In the genomic region with DNA sequence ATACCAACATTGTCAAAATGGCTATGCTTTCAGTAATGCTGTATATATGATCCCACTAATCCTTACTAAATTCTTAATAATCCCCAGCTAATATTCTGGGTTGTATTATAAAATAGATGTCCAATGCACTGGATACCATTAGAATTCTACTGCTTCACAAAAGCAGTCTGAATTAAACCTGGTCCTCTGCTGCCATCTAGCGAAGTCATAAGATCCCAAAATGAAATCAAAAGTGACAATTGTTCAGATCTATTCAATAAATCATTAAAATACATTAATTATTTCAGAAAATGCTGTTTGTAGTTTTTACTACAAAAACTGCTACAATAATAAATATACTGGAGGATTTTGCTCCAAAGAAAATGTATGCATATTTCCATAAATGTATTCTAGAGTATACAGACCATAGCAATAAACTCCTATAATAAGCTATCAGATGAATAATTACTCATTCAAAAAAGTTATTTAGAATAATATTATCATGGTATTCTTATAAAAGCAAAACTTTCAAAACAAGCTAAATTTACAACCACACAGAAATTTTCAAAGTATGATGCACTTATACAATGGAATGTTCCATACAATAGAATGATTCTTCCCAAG, we compare ENCODE assay signal across 8 cellular contexts.
DNase-seq lines count a peak whose midpoint lies in the region; ATAC-seq and TF ChIP-seq lines count a peak whose summit lies in the region.

No MANE protein-coding gene starts in this region.

- TF ChIP-seq CTCF in GM23338 (conservative IDR thresholded peaks at IDR 0.05; ENCODE audit: low read depth in 2 of 2) (peak; percentile 69 to 77), left ventricle myocardium inferior (IDR thresholded peaks at IDR 0.05; ENCODE audit: borderline replicate concordance) (peak; percentile 75), smooth muscle cell (IDR thresholded peaks at IDR 0.05; ENCODE audit: borderline replicate concordance, insufficient read depth, poor library complexity, severe bottlenecking) (peak; percentile 77)

- no peaks in the 10 kb centered on the region for H3K36me3 Mint-ChIP-seq in GM23338 (ENCODE audit: low read depth)
- H3K36me3 Mint-ChIP-seq in activated T-helper 1 cell treated with anti-CD3 and anti-CD28 coated beads, Interleukin-12 subunit alpha, Interleukin-12 subunit beta, Interleukin-2, Interleukin-4 antibody, amounts not matched to agents 30 ng/mL and 10 ng/mL and 1 ng/mL, durations not matched to agents 14 hours and 24 hours and 36 hours (ENCODE audit: low read depth): peaks cover 10% of the 10 kb centered on the region

- H3K27ac ChIP-seq in GM23338 (ENCODE audit: low read depth): no peak overlapping the region
- H3K27ac ChIP-seq in left ventricle myocardium inferior (replicated peaks): no peak overlapping the region
- H3K27ac ChIP-seq in smooth muscle cell (ENCODE audit: low read depth): no peak overlapping the region

- H3K36me3 ChIP-seq in GM23338 (ENCODE audit: insufficient read depth): no peaks in the 10 kb centered on the region
- no peaks in the 10 kb centered on the region for H3K36me3 ChIP-seq in left ventricle myocardium inferior
- no peaks in the 10 kb centered on the region for H3K36me3 ChIP-seq in smooth muscle cell (ENCODE audit: low read depth)

- no peaks in the 10 kb centered on the region for H3K9me3 ChIP-seq in left ventricle myocardium inferior (replicated peaks)
- no peaks in the 10 kb centered on the region for H3K9me3 ChIP-seq in smooth muscle cell (replicated peaks; ENCODE audit: low read depth)

- H3K27ac Mint-ChIP-seq in GM23338: no peak overlapping the region
- H3K27ac Mint-ChIP-seq in activated T-helper 1 cell treated with anti-CD3 and anti-CD28 coated beads, Interleukin-12 subunit alpha, Interleukin-12 subunit beta, Interleukin-2, Interleukin-4 antibody, amounts not matched to agents 30 ng/mL and 10 ng/mL and 1 ng/mL, durations not matched to agents 14 hours and 24 hours and 36 hours: no peak overlapping the region

- no peak overlapping the region for H3K4me3 ChIP-seq in GM23338
- no peak overlapping the region for H3K4me3 ChIP-seq in left ventricle myocardium inferior
- H3K4me3 ChIP-seq in smooth muscle cell: no peak overlapping the region

- H3K27me3 ChIP-seq in GM23338 (ENCODE audit: insufficient read depth): no peaks in the 10 kb centered on the region
- no peaks in the 10 kb centered on the region for H3K27me3 ChIP-seq in left ventricle myocardium inferior (ENCODE audit: low read depth)
- H3K27me3 ChIP-seq in smooth muscle cell (ENCODE audit: low read depth): no peaks in the 10 kb centered on the region

- intact Hi-C loops in activated T-helper 1 cell treated with anti-CD3 and anti-CD28 coated beads, Interleukin-12 subunit alpha, Interleukin-12 subunit beta, Interleukin-2, Interleukin-4 antibody, amounts not matched to agents 30 ng/mL and 10 ng/mL and 1 ng/mL, durations not matched to agents 14 hours and 24 hours and 36 hours (cut with micrococcal nuclease): loop anchor here (1.0 to 5.0 kb wide), 5 partner anchors 90 to 1804 kb away; no protein-coding TSS in a partner anchor
- intact Hi-C loops in left ventricle myocardium inferior (cut with micrococcal nuclease): loop anchor here (5.0 kb wide), 1 partner anchor 944 kb away; no protein-coding TSS in a partner anchor

- H3K9me2 ChIP-seq in GM23338 (ENCODE audit: insufficient read depth): no peaks in the 10 kb centered on the region

- WGBS in smooth muscle cell (ENCODE audit: low lambda C conversion rate): 0% methylated on average over 1 of the region's 1 CpG

- 0 out of 2 replicates have a peak, but pooled peaks cover under 1% of the 10 kb centered on the region for H4K20me1 ChIP-seq in GM23338 (replicated peaks; ENCODE audit: insufficient read depth)
- H4K20me1 ChIP-seq in smooth muscle cell (ENCODE audit: low read depth): peaks cover 19% of the 10 kb centered on the region

- H3K4me2 ChIP-seq in GM23338: no peak overlapping the region
- H3K4me2 ChIP-seq in smooth muscle cell: no peak overlapping the region

- H2AFZ ChIP-seq in GM23338: no peak overlapping the region
- H2AFZ ChIP-seq in smooth muscle cell (ENCODE audit: low read depth): no peak overlapping the region

- H3K4me1 ChIP-seq in GM23338 (ENCODE audit: insufficient read depth) (no peaks in the 10 kb centered on the region), left ventricle myocardium inferior (peaks cover 7% of the 10 kb centered on the region), smooth muscle cell (ENCODE audit: low read depth) (no peaks in the 10 kb centered on the region)

- no peaks in the 10 kb centered on the region for H3K79me2 ChIP-seq in GM23338 (replicated peaks; ENCODE audit: insufficient read depth)
- H3K79me2 ChIP-seq in smooth muscle cell (ENCODE audit: low read depth): no peaks in the 10 kb centered on the region

- H3K4me3 Mint-ChIP-seq in GM23338: no peak overlapping the region
- no peak overlapping the region for H3K4me3 Mint-ChIP-seq in activated T-helper 1 cell treated with anti-CD3 and anti-CD28 coated beads, Interleukin-12 subunit alpha, Interleukin-12 subunit beta, Interleukin-2, Interleukin-4 antibody, amounts not matched to agents 30 ng/mL and 10 ng/mL and 1 ng/mL, durations not matched to agents 14 hours and 24 hours and 36 hours

- peak; percentile 30 for DNase-seq in D341Med (ENCODE audit: low spot score)
- peak; percentile 70 for DNase-seq in GM23338 (ENCODE audit: low spot score)
- peak; percentile 51 to 82 for DNase-seq in NCI-H524 (lab: John Stamatoyannopoulos, UW)
- DNase-seq in activated T-helper 1 cell treated with anti-CD3 and anti-CD28 coated beads, Interleukin-12 subunit alpha, Interleukin-12 subunit beta, Interleukin-2, Interleukin-4 antibody, amounts not matched to agents 30 ng/mL and 10 ng/mL and 1 ng/mL, durations not matched to agents 14 hours and 24 hours and 36 hours (ENCODE audit: low spot score): peak; percentile 17
- no peak for DNase-seq in left ventricle myocardium inferior
- DNase-seq in smooth muscle cell (lab: John Stamatoyannopoulos, UW; ENCODE audit: unreplicated experiment): no peak

- peaks cover 3% of the 10 kb centered on the region; the same call in 1 of the 3 replicates for H3K4me1 Mint-ChIP-seq in GM23338
- peaks cover 44% of the 10 kb centered on the region for H3K4me1 Mint-ChIP-seq in activated T-helper 1 cell treated with anti-CD3 and anti-CD28 coated beads, Interleukin-12 subunit alpha, Interleukin-12 subunit beta, Interleukin-2, Interleukin-4 antibody, amounts not matched to agents 30 ng/mL and 10 ng/mL and 1 ng/mL, durations not matched to agents 14 hours and 24 hours and 36 hours (ENCODE audit: low read depth)

- no peaks in the 10 kb centered on the region for H3F3A ChIP-seq in GM23338 (replicated peaks; ENCODE audit: low read depth)
- H3F3A ChIP-seq in smooth muscle cell (ENCODE audit: low read depth): no peaks in the 10 kb centered on the region

- ATAC-seq in GM23338 (no peak), GM18909 (IDR thresholded peaks at IDR 0.05; ENCODE audit: poor library complexity, unreplicated experiment) (no peak), HG02678 (IDR thresholded peaks at IDR 0.05; ENCODE audit: unreplicated experiment) (no peak)

- no peak overlapping the region for H3K9ac ChIP-seq in smooth muscle cell (ENCODE audit: low read depth)

- no peaks in the 10 kb centered on the region for H3K27me3 Mint-ChIP-seq in GM23338 (ENCODE audit: insufficient read depth, low read depth, poor library complexity)
- H3K27me3 Mint-ChIP-seq in activated T-helper 1 cell treated with anti-CD3 and anti-CD28 coated beads, Interleukin-12 subunit alpha, Interleukin-12 subunit beta, Interleukin-2, Interleukin-4 antibody, amounts not matched to agents 30 ng/mL and 10 ng/mL and 1 ng/mL, durations not matched to agents 14 hours and 24 hours and 36 hours (ENCODE audit: insufficient read depth): no peaks in the 10 kb centered on the region

- H3K9me3 Mint-ChIP-seq in GM23338: no peaks in the 10 kb centered on the region
- no peaks in the 10 kb centered on the region for H3K9me3 Mint-ChIP-seq in activated T-helper 1 cell treated with anti-CD3 and anti-CD28 coated beads, Interleukin-12 subunit alpha, Interleukin-12 subunit beta, Interleukin-2, Interleukin-4 antibody, amounts not matched to agents 30 ng/mL and 10 ng/mL and 1 ng/mL, durations not matched to agents 14 hours and 24 hours and 36 hours

TF ChIP-seq in GM23338, 12 proteins besides CTCF, POLR2A, EP300 and RAD21:
- no peak for TF ChIP-seq ZNF114 (CRISPR knock-in tag; IDR thresholded peaks at IDR 0.05)
- TF ChIP-seq STAT1 (IDR thresholded peaks at IDR 0.05; ENCODE audit: unreplicated experiment): no peak
- TF ChIP-seq CREB1 (CRISPR knock-in tag; IDR thresholded peaks at IDR 0.05; ENCODE audit: low read depth): no peak

Comparison
In these comparisons a context has a peak if more than half of its experiments do, and no peak if none do; other contexts are left out.
1. DNase-seq: peak in D341Med (single experiment), GM23338 (single experiment), NCI-H524 (2 of 2) and activated T-helper 1 cell treated with anti-CD3 and anti-CD28 coated beads, Interleukin-12 subunit alpha, Interleukin-12 subunit beta, Interleukin-2, Interleukin-4 antibody, amounts not matched to agents 30 ng/mL and 10 ng/mL and 1 ng/mL, durations not matched to agents 14 hours and 24 hours and 36 hours (single experiment); none in left ventricle myocardium inferior (single experiment) and smooth muscle cell (single experiment).
2. Peak in every context shown above with its lines, with median percentiles within 50 percentile points of each other: CTCF ChIP-seq.